12 cellular contexts compared by ENCODE assay signal in the genomic region with DNA sequence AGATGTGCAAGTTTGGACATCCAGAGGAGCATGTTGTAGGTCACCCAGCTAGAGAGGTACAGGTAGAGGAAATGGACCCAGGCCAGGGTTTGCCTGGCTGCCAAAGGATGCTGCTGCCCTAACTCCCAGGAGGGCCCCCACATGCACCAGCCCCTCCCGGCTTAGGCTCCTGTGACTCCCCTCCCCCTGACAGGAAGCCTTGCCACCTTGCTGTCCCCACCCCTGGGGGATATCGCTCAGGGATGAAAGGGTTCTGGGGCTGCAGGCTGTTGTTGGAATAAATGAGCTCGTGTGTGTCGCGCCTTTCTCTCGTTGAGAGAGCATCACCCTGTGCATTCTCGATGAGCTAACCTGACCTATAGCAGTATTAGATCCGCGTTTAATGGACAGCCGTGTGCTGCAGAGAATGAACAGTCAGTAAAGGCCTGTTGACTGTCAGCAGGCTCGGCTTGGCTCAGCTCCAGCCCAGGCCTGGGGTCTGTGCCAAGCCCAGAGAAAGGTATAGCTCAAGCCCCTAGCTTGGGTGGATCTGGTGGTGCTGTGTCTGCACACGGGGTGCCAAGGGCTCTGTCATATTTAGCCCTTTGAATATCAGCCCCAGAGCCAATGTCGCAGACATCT.
DNase-seq lines count a peak whose midpoint lies in the region; ATAC-seq, FAIRE-seq and TF ChIP-seq lines count a peak whose summit lies in the region.
"Had no signal": no experiment of that assay in that cellular context is flagged by ENCODE, and none has a peak within 500 bp of the region (broad histone marks: within the 10 kb centered on the region; RNA-seq: fewer than 3 reads in every experiment).

No MANE protein-coding gene starts in this region.

- H2AFZ ChIP-seq in GM23338: no peak overlapping the region

- H3K27me3 Mint-ChIP-seq in CD4-positive, alpha-beta memory T cell: no peaks in the 10 kb centered on the region
- H3K27me3 Mint-ChIP-seq in GM23338 (ENCODE audit: insufficient read depth, low read depth, poor library complexity): peaks cover 3% of the 10 kb centered on the region
- no peaks in the 10 kb centered on the region for H3K27me3 Mint-ChIP-seq in central memory CD8-positive, alpha-beta T cell

- no peaks in the 10 kb centered on the region for H3K79me2 ChIP-seq in GM23338 (replicated peaks; ENCODE audit: insufficient read depth)

- H3K27me3 ChIP-seq in CD4-positive, alpha-beta memory T cell (ENCODE audit: insufficient read depth, low read length): no peaks in the 10 kb centered on the region
- no peaks in the 10 kb centered on the region for H3K27me3 ChIP-seq in GM23338 (ENCODE audit: insufficient read depth)
- H3K27me3 ChIP-seq in testis: no peaks in the 10 kb centered on the region
- H3K27me3 ChIP-seq: esophagus squamous epithelium had no signal

- WGBS in testis, 2 donors: 75 to 89% methylated on average over 5 to 13 of the region's 13 CpGs

- no peaks in the 10 kb centered on the region for H4K20me1 ChIP-seq in GM23338 (replicated peaks; ENCODE audit: insufficient read depth)

- intact Hi-C loops in CD4-positive, alpha-beta memory T cell (cut with micrococcal nuclease): no loop called here
- intact Hi-C loops in testis (cut with DNase I; ENCODE audit: low total_unique reads): no loop called here

- no peaks in the 10 kb centered on the region for H3K9me3 ChIP-seq in CD4-positive, alpha-beta memory T cell (ENCODE audit: control insufficient read depth in 1 of 2, low read length in 2 of 2)
- no peaks in the 10 kb centered on the region for H3K9me3 ChIP-seq in testis
- H3K9me3 ChIP-seq: esophagus squamous epithelium had no signal

- DNase-seq in CD4-positive, alpha-beta memory T cell: no peak
- DNase-seq in GM23338 (ENCODE audit: low spot score): no peak
- peak; percentile 50 for DNase-seq in NCI-H446 treated with DMSO at 0.1 percent for 48 hours (lab: John Stamatoyannopoulos, UW)
- no peak for DNase-seq in central memory CD8-positive, alpha-beta T cell (ENCODE audit: low spot score in 2 of 2)
- DNase-seq in DMS53 treated with DMSO at 0.1 percent for 48 hours (lab: John Stamatoyannopoulos, UW; ENCODE audit: unreplicated experiment): no peak
- DNase-seq in H54 (ENCODE audit: insufficient read length, low spot score): no peak
- DNase-seq in LoVo (ENCODE audit: low spot score): no peak
- DNase-seq in testis: no peak
- DNase-seq: activated naive CD4-positive, alpha-beta T cell; esophagus squamous epithelium; IMR-90; stimulated activated CD4-positive, alpha-beta T cell treated with anti-CD3 and anti-CD28 coated beads, Interleukin-4, amount 100 ng/mL, for 4 hours had no signal

- H3K4me1 Mint-ChIP-seq in CD4-positive, alpha-beta memory T cell: peaks cover 38 to 77% (median 58%) of the 10 kb centered on the region in 4 donors
- H3K4me1 Mint-ChIP-seq in GM23338: peaks cover 33% of the 10 kb centered on the region
- peaks cover 73% of the 10 kb centered on the region for H3K4me1 Mint-ChIP-seq in central memory CD8-positive, alpha-beta T cell

- H3K9me2 ChIP-seq in GM23338 (ENCODE audit: insufficient read depth): no peaks in the 10 kb centered on the region

- POLR2A ChIA-PET in CD4-positive, alpha-beta memory T cell (lab: Charles Lee; ENCODE audit: partially characterized antibody): interaction anchor here (0.7 kb wide), 1 partner anchor 20 kb away, joined by 3 read pairs; no protein-coding TSS in a partner anchor

- FAIRE-seq in H54 (lab: Jason Lieb, UNC): no peak

- peaks cover 0 to 4% (median 0%) of the 10 kb centered on the region in 8 donors for H3K9me3 Mint-ChIP-seq in CD4-positive, alpha-beta memory T cell
- H3K9me3 Mint-ChIP-seq in GM23338: no peaks in the 10 kb centered on the region
- no peaks in the 10 kb centered on the region for H3K9me3 Mint-ChIP-seq in central memory CD8-positive, alpha-beta T cell

- no peak for ATAC-seq in GM23338
- ATAC-seq in central memory CD8-positive, alpha-beta T cell (replicated peaks; ENCODE audit: extremely low read depth, poor library complexity, severe bottlenecking): no peak

- no peak for TF ChIP-seq POLR2A in H54 (IDR thresholded peaks at IDR 0.05; ENCODE audit: low read depth, low read length)
- TF ChIP-seq POLR2A in testis (IDR thresholded peaks at IDR 0.05): no peak

- H3F3A ChIP-seq in GM23338 (replicated peaks; ENCODE audit: low read depth): no peaks in the 10 kb centered on the region

- H3K27ac Mint-ChIP-seq in CD4-positive, alpha-beta memory T cell: peak overlapping the region in 6 of 7 donors; percentile 29 to 93 (median 78)
- peak overlapping the region; percentile 44; the same call in 1 of the 2 replicates for H3K27ac Mint-ChIP-seq in GM23338
- H3K27ac Mint-ChIP-seq in central memory CD8-positive, alpha-beta T cell (ENCODE audit: low read depth): peak overlapping the region; percentile 62

- no peak overlapping the region for H3K27ac ChIP-seq in CD4-positive, alpha-beta memory T cell (ENCODE audit: low read depth, low read length)
- H3K27ac ChIP-seq in GM23338 (ENCODE audit: low read depth) (no peak overlapping the region), testis (no peak overlapping the region)
- H3K27ac ChIP-seq: esophagus squamous epithelium had no signal

- H3K4me3 ChIP-seq in CD4-positive, alpha-beta memory T cell (ENCODE audit: low read length in 2 of 2): no peak overlapping the region
- H3K4me3 ChIP-seq in GM23338 (no peak overlapping the region), testis (no peak overlapping the region)
- H3K4me3 ChIP-seq: esophagus squamous epithelium had no signal

- no peaks in the 10 kb centered on the region for H3K36me3 ChIP-seq in CD4-positive, alpha-beta memory T cell (ENCODE audit: insufficient read depth, low read length)
- no peaks in the 10 kb centered on the region for H3K36me3 ChIP-seq in GM23338 (ENCODE audit: insufficient read depth)
- no peaks in the 10 kb centered on the region for H3K36me3 ChIP-seq in testis (ENCODE audit: low read depth, missing control alignments)
- H3K36me3 ChIP-seq: esophagus squamous epithelium had no signal

- H3K4me3 Mint-ChIP-seq in CD4-positive, alpha-beta memory T cell: no peak overlapping the region
- no peak overlapping the region for H3K4me3 Mint-ChIP-seq in GM23338
- H3K4me3 Mint-ChIP-seq in central memory CD8-positive, alpha-beta T cell: no peak overlapping the region

- TF ChIP-seq CTCF in GM23338 (conservative IDR thresholded peaks at IDR 0.05; ENCODE audit: low read depth in 2 of 2): no peak
- TF ChIP-seq CTCF in testis (IDR thresholded peaks at IDR 0.05): no peak

- H3K36me3 Mint-ChIP-seq in CD4-positive, alpha-beta memory T cell: peaks cover 0 to 5% of the 10 kb centered on the region in 2 donors
- H3K36me3 Mint-ChIP-seq in GM23338 (ENCODE audit: low read depth): no peaks in the 10 kb centered on the region
- H3K36me3 Mint-ChIP-seq in central memory CD8-positive, alpha-beta T cell (ENCODE audit: insufficient read depth): peaks cover 16% of the 10 kb centered on the region

- peaks cover 17% of the 10 kb centered on the region for H3K4me1 ChIP-seq in CD4-positive, alpha-beta memory T cell (ENCODE audit: insufficient read depth, low read length)
- H3K4me1 ChIP-seq in GM23338 (ENCODE audit: insufficient read depth) (peaks cover 9% of the 10 kb centered on the region; the same call in 1 of the 2 replicates), testis (peaks cover 14% of the 10 kb centered on the region)

- CTCF ChIA-PET in CD4-positive, alpha-beta memory T cell (lab: Charles Lee; ENCODE audit: partially characterized antibody): no interaction called here

- H3K4me2 ChIP-seq in GM23338: no peak overlapping the region

TF ChIP-seq in GM23338, 12 proteins besides CTCF, POLR2A, EP300 and RAD21:
- TF ChIP-seq, protein P1, sequence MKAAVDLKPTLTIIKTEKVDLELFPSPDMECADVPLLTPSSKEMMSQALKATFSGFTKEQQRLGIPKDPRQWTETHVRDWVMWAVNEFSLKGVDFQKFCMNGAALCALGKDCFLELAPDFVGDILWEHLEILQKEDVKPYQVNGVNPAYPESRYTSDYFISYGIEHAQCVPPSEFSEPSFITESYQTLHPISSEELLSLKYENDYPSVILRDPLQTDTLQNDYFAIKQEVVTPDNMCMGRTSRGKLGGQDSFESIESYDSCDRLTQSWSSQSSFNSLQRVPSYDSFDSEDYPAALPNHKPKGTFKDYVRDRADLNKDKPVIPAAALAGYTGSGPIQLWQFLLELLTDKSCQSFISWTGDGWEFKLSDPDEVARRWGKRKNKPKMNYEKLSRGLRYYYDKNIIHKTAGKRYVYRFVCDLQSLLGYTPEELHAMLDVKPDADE (IDR thresholded peaks at IDR 0.05): no peak
